15 cellular contexts compared by ENCODE assay signal in genomic region chr9:126304207-126304945, GRCh38.
"Had no signal": no experiment of that assay in that cellular context is flagged by ENCODE, and none has a peak within 500 bp of the region (broad histone marks: within the 10 kb centered on the region; RNA-seq: fewer than 3 reads in every experiment).

No MANE protein-coding gene starts in this region.

- DNase-seq: activated B cell treated with CpG ODN at 0.5 μM for 24 hours; activated CD4-positive, alpha-beta memory T cell treated with anti-CD3 and anti-CD28 coated beads for 36 hours; activated CD4-positive, alpha-beta T cell treated with anti-CD3 and anti-CD28 coated beads for 4 hours; activated gamma-delta T cell; effector CD8-positive, alpha-beta T cell; esophagus squamous epithelium; immature natural killer cell; naive thymus-derived CD8-positive, alpha-beta T cell; stimulated activated CD4-positive, alpha-beta T cell treated with anti-CD3 and anti-CD28 coated beads, Interleukin-12 subunit alpha, Interleukin-12 subunit beta, amount 100 ng/mL, for 4 hours; stimulated activated CD4-positive, alpha-beta T cell treated with anti-CD3 and anti-CD28 coated beads, Interleukin-1b, Interleukin-23, amount 100 ng/mL, for 48 hours; stimulated activated CD8-positive, alpha-beta memory T cell treated with anti-CD3 and anti-CD28 coated beads, Interleukin-4, amount 100 ng/mL, for 48 hours; stimulated activated naive CD8-positive, alpha-beta T cell treated with anti-CD3 and anti-CD28 coated beads, Interleukin-15, Interleukin-2, amounts not matched to agents 100 U/mL and 50 U/mL, for 24 hours had no signal

- H3K36me3 ChIP-seq: ascending aorta, esophagus squamous epithelium, SJSA1 had no signal

- ATAC-seq: naive thymus-derived CD8-positive, alpha-beta T cell had no signal

- H3K4me3 ChIP-seq: ascending aorta, esophagus squamous epithelium, SJSA1 had no signal

- H3K9me3 ChIP-seq: ascending aorta, esophagus squamous epithelium, SJSA1 had no signal

- H3K9me3 Mint-ChIP-seq: activated B cell treated with CpG ODN at 0.5 μM for 24 hours; activated CD4-positive, alpha-beta memory T cell treated with anti-CD3 and anti-CD28 coated beads for 36 hours; activated naive CD4-positive, alpha-beta T cell treated with anti-CD3 and anti-CD28 coated beads, Interleukin-2, amount 50 U/mL, for 24 hours; immature natural killer cell; naive thymus-derived CD8-positive, alpha-beta T cell had no signal

- H3K36me3 Mint-ChIP-seq: activated CD4-positive, alpha-beta memory T cell treated with anti-CD3 and anti-CD28 coated beads for 36 hours; activated naive CD4-positive, alpha-beta T cell treated with anti-CD3 and anti-CD28 coated beads, Interleukin-2, amount 50 U/mL, for 24 hours; immature natural killer cell; naive thymus-derived CD8-positive, alpha-beta T cell had no signal

- H3K27ac Mint-ChIP-seq: activated B cell treated with CpG ODN at 0.5 μM for 24 hours; activated CD4-positive, alpha-beta memory T cell treated with anti-CD3 and anti-CD28 coated beads for 36 hours; activated naive CD4-positive, alpha-beta T cell treated with anti-CD3 and anti-CD28 coated beads, Interleukin-2, amount 50 U/mL, for 24 hours; immature natural killer cell had no signal

- H3K27me3 ChIP-seq: ascending aorta, esophagus squamous epithelium, SJSA1 had no signal

- H3K4me3 Mint-ChIP-seq: activated B cell treated with CpG ODN at 0.5 μM for 24 hours; activated CD4-positive, alpha-beta memory T cell treated with anti-CD3 and anti-CD28 coated beads for 36 hours; activated naive CD4-positive, alpha-beta T cell treated with anti-CD3 and anti-CD28 coated beads, Interleukin-2, amount 50 U/mL, for 24 hours; immature natural killer cell; naive thymus-derived CD8-positive, alpha-beta T cell had no signal

- H3K27me3 Mint-ChIP-seq: activated B cell treated with CpG ODN at 0.5 μM for 24 hours; activated CD4-positive, alpha-beta memory T cell treated with anti-CD3 and anti-CD28 coated beads for 36 hours; activated naive CD4-positive, alpha-beta T cell treated with anti-CD3 and anti-CD28 coated beads, Interleukin-2, amount 50 U/mL, for 24 hours had no signal

- H3K27ac ChIP-seq: ascending aorta, esophagus squamous epithelium, SJSA1 had no signal

- H3K4me1 ChIP-seq: ascending aorta, esophagus squamous epithelium, SJSA1 had no signal

- H3K4me1 Mint-ChIP-seq: immature natural killer cell had no signal
